17 cellular contexts compared by ENCODE assay signal in the genomic region with DNA sequence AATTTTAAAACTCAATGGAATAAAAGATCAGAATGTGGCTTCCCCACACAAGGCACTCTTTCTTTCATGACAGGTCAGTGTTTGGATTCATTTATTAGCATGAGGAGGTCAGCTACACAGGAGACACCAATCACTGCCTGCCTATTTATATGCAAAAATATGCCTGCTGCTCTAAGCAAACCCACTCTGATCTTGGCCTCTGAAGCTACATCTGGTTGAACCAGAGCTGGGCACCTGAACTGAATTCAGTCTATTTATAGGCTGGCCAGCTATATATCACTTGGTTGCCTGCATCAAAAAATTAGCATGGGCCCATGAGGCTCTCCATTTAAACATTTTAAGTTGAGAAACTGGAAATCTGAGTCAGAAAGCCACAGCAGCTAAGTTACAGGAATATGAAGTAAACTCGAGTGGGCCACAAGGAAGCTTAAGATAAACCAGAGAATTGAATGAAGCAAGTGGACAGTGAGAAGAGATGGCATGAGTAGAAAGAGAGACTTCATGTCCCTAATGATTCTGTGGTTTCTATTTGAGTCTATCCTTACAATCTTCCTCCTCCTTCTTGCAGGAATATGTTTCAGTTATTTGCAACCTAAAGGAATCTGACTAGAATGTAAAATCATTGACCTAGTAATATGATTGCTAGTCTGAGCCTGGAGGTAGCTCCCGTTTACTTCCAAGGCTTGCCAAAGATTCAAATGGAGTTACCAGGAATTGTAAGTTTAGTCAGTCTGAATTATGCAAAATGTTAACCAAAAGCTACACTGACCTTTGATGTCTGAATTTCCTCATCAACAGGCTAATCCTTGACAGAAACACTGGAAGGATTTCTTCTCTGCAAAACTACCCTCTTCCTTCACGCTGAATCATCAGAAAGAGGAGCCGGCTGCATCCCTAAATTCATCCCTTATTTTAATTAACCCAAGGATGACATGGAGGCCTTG. TPM values are rescaled to one million over a fixed set of nuclear protein-coding genes. Genes with fewer than 3 reads are reported as not detected.
A peak's percentile ranks its signal among the peaks of the same experiment; 100 is the strongest.
DNase-seq lines count a peak whose midpoint lies in the region; ATAC-seq and TF ChIP-seq lines count a peak whose summit lies in the region.
"Had no signal": no experiment of that assay in that cellular context is flagged by ENCODE, and none has a peak within 500 bp of the region (broad histone marks: within the 10 kb centered on the region; RNA-seq: fewer than 3 reads in every experiment).

No MANE protein-coding gene starts in this region.

- H3K36me3 ChIP-seq in spleen: no peaks in the 10 kb centered on the region
- H3K36me3 ChIP-seq: transverse colon had no signal

- H3K4me1 ChIP-seq in spleen: peaks cover 0 to 13% (median 0%) of the 10 kb centered on the region in 6 donors

- H3K4me3 ChIP-seq in astrocyte of the spinal cord (ENCODE audit: low read depth, low read length) (no peak overlapping the region), spleen (no peak overlapping the region)
- H3K4me3 ChIP-seq: mucosa of descending colon, transverse colon had no signal

- H3K27me3 ChIP-seq in spleen (replicated peaks in 1 of 7): no peaks in the 10 kb centered on the region
- H3K27me3 ChIP-seq: transverse colon had no signal

- TF ChIP-seq CTCF in astrocyte of the spinal cord (IDR thresholded peaks at IDR 0.05; ENCODE audit: low read depth, low read length) (no peak), spleen (IDR thresholded peaks at IDR 0.05 in 8 of 11, conservative IDR thresholded peaks at IDR 0.05 in 3 of 11) (no peak)

- H3K27ac ChIP-seq in spleen: peak overlapping the region in 7 of 8 donors; percentile 2 to 75 (median 67)
- H3K27ac ChIP-seq: VCaP had no signal

- TF ChIP-seq POLR2A in spleen (IDR thresholded peaks at IDR 0.05): no peak

- peak; percentile 80 for ATAC-seq in left lobe of liver
- ATAC-seq: activated naive CD8-positive, alpha-beta T cell treated with anti-CD3 and anti-CD28 coated beads, Interleukin-2, amount 50 U/mL, for 24 hours; mucosa of descending colon had no signal

- intact Hi-C loops in spleen (cut with DNase I; ENCODE audit: low total_unique reads): no loop called here

- DNase-seq in NCI-H82 (lab: John Stamatoyannopoulos, UW) (peak; percentile 32), NCI-H82 treated with DMSO at 0.1 percent for 48 hours (lab: John Stamatoyannopoulos, UW; ENCODE audit: unreplicated experiment) (no peak), astrocyte of the spinal cord (ENCODE audit: low read depth, low spot score) (peak; percentile 58), left lobe of liver (ENCODE audit: low spot score) (no peak), spleen (no peak), NCI-H128 (lab: John Stamatoyannopoulos, UW; ENCODE audit: unreplicated experiment) (no peak), UCSD-AML1 (lab: John Stamatoyannopoulos, UW; ENCODE audit: unreplicated experiment) (no peak), NOMO-1 treated with DMSO at 0.1 percent for 48 hours (lab: John Stamatoyannopoulos, UW; ENCODE audit: unreplicated experiment) (no peak)
- DNase-seq: activated naive CD8-positive, alpha-beta T cell treated with anti-CD3 and anti-CD28 coated beads, Interleukin-2, amount 50 U/mL, for 24 hours; head of caudate nucleus; mucosa of descending colon; NCI-H2029 treated with DMSO at 0.1 percent for 48 hours; NCI-H69; small intestine; transverse colon had no signal

- in situ Hi-C loops in astrocyte of the spinal cord (cut with HindIII; ENCODE audit: low sequenced_read_pairs): no loop called here

- WGBS in spleen, 5 donors: 75 to 82% (median 79%) methylated on average over 4 of the region's 4 CpGs

- no peaks in the 10 kb centered on the region for H3K9me3 ChIP-seq in spleen
- H3K9me3 ChIP-seq: mucosa of descending colon, transverse colon had no signal

RNA-seq across cellular contexts. Expression of gene DDAH1, which starts 17.7 kb away (rescaled TPM):
- total RNA-seq in left lobe of liver (70.6 TPM), spleen (10 to 100 TPM in 6 of 7 donors, 1 to 10 TPM in 1; 8.2 to 19.8 (median 15.6) TPM)
- polyA plus RNA-seq in spleen: 1 to 10 TPM; 1.8 to 3.9 (median 2.3) TPM
- total RNA-seq: activated T-helper 1 cell treated with anti-CD3 and anti-CD28 coated beads, Interleukin-12 subunit alpha, Interleukin-12 subunit beta, Interleukin-2, Interleukin-4 antibody, amounts not matched to agents 30 ng/mL and 10 ng/mL and 1 ng/mL, durations not matched to agents 14 hours and 24 hours and 36 hours had no signal

Comparison
In these comparisons a context has a peak if more than half of its experiments do, and no peak if none do; other contexts are left out.
1. DNase-seq: peak in NCI-H82 (single experiment) and astrocyte of the spinal cord (single experiment); none in NCI-H82 treated with DMSO at 0.1 percent for 48 hours (single experiment), left lobe of liver (single experiment), spleen (single experiment), NCI-H128 (single experiment), UCSD-AML1 (single experiment) and NOMO-1 treated with DMSO at 0.1 percent for 48 hours (single experiment).